In the genomic region with DNA sequence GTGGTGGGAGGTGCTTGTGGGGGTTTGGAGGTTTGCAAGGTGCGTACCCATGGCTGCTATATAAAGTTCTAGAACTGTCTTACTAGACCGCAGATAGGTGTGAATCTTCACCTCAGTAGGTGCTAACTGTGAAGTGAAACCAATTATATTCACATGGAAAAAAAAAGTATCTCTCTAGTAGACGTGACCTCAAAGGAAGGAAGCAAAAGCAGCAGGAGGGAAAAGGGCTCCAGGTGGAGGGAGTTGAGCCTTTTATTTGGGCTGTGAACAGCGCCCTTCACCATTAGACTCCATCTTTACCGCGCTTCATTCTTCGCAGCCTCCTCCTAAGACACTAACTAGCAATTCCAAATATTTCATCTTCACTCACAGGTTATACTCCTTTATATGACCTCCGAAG, we compare ENCODE assay signal across 27 cellular contexts.
DNase-seq lines count a peak whose midpoint lies in the region; ATAC-seq and TF ChIP-seq lines count a peak whose summit lies in the region.
"Had no signal": no experiment of that assay in that cellular context is flagged by ENCODE, and none has a peak within 500 bp of the region (broad histone marks: within the 10 kb centered on the region; RNA-seq: fewer than 3 reads in every experiment).

No MANE protein-coding gene starts in this region.

- H3K9me3 ChIP-seq in Caco-2 = no peaks in the 10 kb centered on the region
- H3K9me3 ChIP-seq: gastrocnemius medialis, upper lobe of right lung had no signal

- H3K4me1 ChIP-seq in Caco-2 = peaks cover 32% of the 10 kb centered on the region
- H3K4me1 ChIP-seq: upper lobe of right lung had no signal

- H3K4me3 Mint-ChIP-seq in activated CD8-positive, alpha-beta memory T cell treated with anti-CD3 and anti-CD28 coated beads, Interleukin-2, amount 10 ng/mL, durations not matched to agents 7 days and 5 days = no peak overlapping the region
- no peak overlapping the region for H3K4me3 Mint-ChIP-seq in T-helper 2 cell treated with Interferon-gamma antibody and Interleukin-4, amounts not matched to agents 5 μg/mL and 100 μg/mL, for 36 hours
- H3K4me3 Mint-ChIP-seq in central memory CD8-positive, alpha-beta T cell = peak overlapping the region; percentile 21
- H3K4me3 Mint-ChIP-seq in stimulated activated effector memory CD8-positive, alpha-beta T cell treated with anti-CD3 and anti-CD28 coated beads, Interleukin-12 subunit alpha, Interleukin-12 subunit beta, amount 100 ng/mL, for 72 hours = no peak overlapping the region
- H3K4me3 Mint-ChIP-seq in Caco-2 (ENCODE audit: unreplicated experiment) = no peak overlapping the region
- H3K4me3 Mint-ChIP-seq: activated T-cell treated with anti-CD3 and anti-CD28 coated beads, Interleukin-2, amount 50 U/mL, for 24 hours; H9 had no signal

- H3K36me3 ChIP-seq in Caco-2 (ENCODE audit: control insufficient read depth, insufficient read depth, low read length) = no peaks in the 10 kb centered on the region; the same call in 1 of the 2 replicates
- H3K36me3 ChIP-seq: brain microvascular endothelial cell, gastrocnemius medialis, upper lobe of right lung had no signal

- BruUV-seq in Caco-2 (replicated peaks; lab: Mats Ljungman, UMichigan) = no TSS peak

- H3K27me3 Mint-ChIP-seq in activated CD8-positive, alpha-beta memory T cell treated with anti-CD3 and anti-CD28 coated beads, Interleukin-2, amount 10 ng/mL, durations not matched to agents 7 days and 5 days = no peaks in the 10 kb centered on the region
- no peaks in the 10 kb centered on the region for H3K27me3 Mint-ChIP-seq in T-helper 2 cell treated with Interferon-gamma antibody and Interleukin-4, amounts not matched to agents 5 μg/mL and 100 μg/mL, for 36 hours (ENCODE audit: low read depth)
- H3K27me3 Mint-ChIP-seq in central memory CD8-positive, alpha-beta T cell = no peaks in the 10 kb centered on the region
- no peaks in the 10 kb centered on the region for H3K27me3 Mint-ChIP-seq in Caco-2 (ENCODE audit: insufficient read depth, unreplicated experiment)
- H3K27me3 Mint-ChIP-seq: activated T-cell treated with anti-CD3 and anti-CD28 coated beads, Interleukin-2, amount 50 U/mL, for 24 hours; progenitor cell of endocrine pancreas had no signal

- H3K4me3 ChIP-seq in Caco-2 (ENCODE audit: low read depth, low read length) = no peak overlapping the region
- H3K4me3 ChIP-seq: dorsolateral prefrontal cortex, gastrocnemius medialis, upper lobe of right lung had no signal

- peak; percentile 16 for ATAC-seq in activated CD8-positive, alpha-beta memory T cell treated with anti-CD3 and anti-CD28 coated beads, Interleukin-2, amount 10 ng/mL, durations not matched to agents 7 days and 5 days
- peak; percentile 80 for ATAC-seq in central memory CD8-positive, alpha-beta T cell (replicated peaks; ENCODE audit: extremely low read depth, poor library complexity, severe bottlenecking)
- ATAC-seq in stimulated activated effector memory CD8-positive, alpha-beta T cell treated with anti-CD3 and anti-CD28 coated beads, Interleukin-12 subunit alpha, Interleukin-12 subunit beta, amount 100 ng/mL, for 72 hours = peak; percentile 57
- ATAC-seq: activated CD4-positive, CD25-positive, alpha-beta regulatory T cell treated with anti-CD3 and anti-CD28 coated beads, Interleukin-2, amount 50 U/mL, for 24 hours; gastrocnemius medialis; sciatic nerve; upper lobe of right lung had no signal

- no peak for TF ChIP-seq CTCF in Caco-2 (IDR thresholded peaks at IDR 0.05; ENCODE audit: insufficient read depth in 1 of 2, low read depth in 1 of 2, low read length in 1 of 2, severe bottlenecking in 1 of 2, unreplicated experiment in 1 of 2)

- DNase-seq in activated CD8-positive, alpha-beta memory T cell treated with anti-CD3 and anti-CD28 coated beads, Interleukin-2, amount 10 ng/mL, durations not matched to agents 7 days and 5 days = no peak
- DNase-seq in activated CD8-positive, alpha-beta memory T cell treated with anti-CD3 and anti-CD28 coated beads, Interleukin-2, amount 50 U/mL, for 4 hours = no peak
- no peak for DNase-seq in T-helper 2 cell treated with Interferon-gamma antibody and Interleukin-4, amounts not matched to agents 5 μg/mL and 100 μg/mL, for 36 hours (ENCODE audit: low spot score)
- DNase-seq in central memory CD8-positive, alpha-beta T cell (ENCODE audit: low spot score in 2 of 2) = peak in 1 of 2 donors; percentile 27
- no peak for DNase-seq in stimulated activated effector memory CD8-positive, alpha-beta T cell treated with anti-CD3 and anti-CD28 coated beads, Interleukin-12 subunit alpha, Interleukin-12 subunit beta, amount 100 ng/mL, for 72 hours (ENCODE audit: low spot score in 2 of 2)
- DNase-seq in RPMI8226 (no peak), HCEC 1CT (no peak), Caco-2 (no peak)
- DNase-seq: activated CD8-positive, alpha-beta memory T cell treated with anti-CD3 and anti-CD28 coated beads for 24 hours; activated naive CD4-positive, alpha-beta T cell treated with Interleukin-2 at 50 U/mL for 16 hours; activated T-cell treated with anti-CD3 and anti-CD28 coated beads, Interleukin-2, amount 50 U/mL, for 24 hours; amniotic stem cell; brain microvascular endothelial cell; dorsolateral prefrontal cortex; gastrocnemius medialis; H9; NCI-H1105 treated with DMSO at 0.1 percent for 48 hours; NCI-H2029; NCI-H524 treated with DMSO at 0.1 percent for 48 hours; nucleus accumbens; stimulated activated CD4-positive, alpha-beta T cell treated with anti-CD3 and anti-CD28 coated beads, Interleukin-12 subunit alpha, Interleukin-12 subunit beta, amount 100 ng/mL, for 4 hours; stimulated activated CD4-positive, alpha-beta T cell treated with anti-CD3 and anti-CD28 coated beads, Interleukin-4, amount 100 ng/mL, for 24 hours; substantia nigra; upper lobe of right lung had no signal

- intact Hi-C loops in Caco-2 (cut with micrococcal nuclease; ENCODE audit: unreplicated experiment) = no loop called here

- CTCF ChIA-PET in activated CD8-positive, alpha-beta memory T cell treated with anti-CD3 and anti-CD28 coated beads, Interleukin-2, amount 10 ng/mL, durations not matched to agents 7 days and 5 days (lab: Charles Lee) = interaction anchor here (3.2 kb wide), 1 partner anchor 68 kb away, joined by 25 read pairs; no protein-coding TSS in a partner anchor
- CTCF ChIA-PET in Caco-2 (lab: Charles Lee) = no interaction called here

- peaks cover 45% of the 10 kb centered on the region for H3K4me1 Mint-ChIP-seq in activated CD8-positive, alpha-beta memory T cell treated with anti-CD3 and anti-CD28 coated beads, Interleukin-2, amount 10 ng/mL, durations not matched to agents 7 days and 5 days
- peaks cover 52% of the 10 kb centered on the region for H3K4me1 Mint-ChIP-seq in T-helper 2 cell treated with Interferon-gamma antibody and Interleukin-4, amounts not matched to agents 5 μg/mL and 100 μg/mL, for 36 hours (ENCODE audit: low read depth)
- H3K4me1 Mint-ChIP-seq in central memory CD8-positive, alpha-beta T cell = peaks cover 52% of the 10 kb centered on the region
- H3K4me1 Mint-ChIP-seq in stimulated activated effector memory CD8-positive, alpha-beta T cell treated with anti-CD3 and anti-CD28 coated beads, Interleukin-12 subunit alpha, Interleukin-12 subunit beta, amount 100 ng/mL, for 72 hours = peaks cover 56% of the 10 kb centered on the region
- peaks cover 30% of the 10 kb centered on the region for H3K4me1 Mint-ChIP-seq in Caco-2 (ENCODE audit: low read depth, unreplicated experiment)

- POLR2A ChIA-PET in Caco-2 (lab: Charles Lee) = no interaction called here

- no peaks in the 10 kb centered on the region for H3K27me3 ChIP-seq in Caco-2 (replicated peaks; ENCODE audit: control insufficient read depth, insufficient read depth, low read length)
- H3K27me3 ChIP-seq: brain microvascular endothelial cell, dorsolateral prefrontal cortex, gastrocnemius medialis, upper lobe of right lung had no signal

- peaks cover 4% of the 10 kb centered on the region for H3K9me3 Mint-ChIP-seq in activated CD8-positive, alpha-beta memory T cell treated with anti-CD3 and anti-CD28 coated beads, Interleukin-2, amount 10 ng/mL, durations not matched to agents 7 days and 5 days (ENCODE audit: low read depth)
- peaks cover 14% of the 10 kb centered on the region for H3K9me3 Mint-ChIP-seq in T-helper 2 cell treated with Interferon-gamma antibody and Interleukin-4, amounts not matched to agents 5 μg/mL and 100 μg/mL, for 36 hours
- H3K9me3 Mint-ChIP-seq in central memory CD8-positive, alpha-beta T cell = peaks cover 4% of the 10 kb centered on the region
- H3K9me3 Mint-ChIP-seq in stimulated activated effector memory CD8-positive, alpha-beta T cell treated with anti-CD3 and anti-CD28 coated beads, Interleukin-12 subunit alpha, Interleukin-12 subunit beta, amount 100 ng/mL, for 72 hours = peaks cover 3% of the 10 kb centered on the region
- no peaks in the 10 kb centered on the region for H3K9me3 Mint-ChIP-seq in Caco-2 (ENCODE audit: unreplicated experiment)

- peaks cover 16% of the 10 kb centered on the region for H3K36me3 Mint-ChIP-seq in activated CD8-positive, alpha-beta memory T cell treated with anti-CD3 and anti-CD28 coated beads, Interleukin-2, amount 10 ng/mL, durations not matched to agents 7 days and 5 days
- peaks cover 6% of the 10 kb centered on the region for H3K36me3 Mint-ChIP-seq in T-helper 2 cell treated with Interferon-gamma antibody and Interleukin-4, amounts not matched to agents 5 μg/mL and 100 μg/mL, for 36 hours (ENCODE audit: low read depth)
- H3K36me3 Mint-ChIP-seq in central memory CD8-positive, alpha-beta T cell (ENCODE audit: insufficient read depth) = peaks cover 20% of the 10 kb centered on the region
- H3K36me3 Mint-ChIP-seq in stimulated activated effector memory CD8-positive, alpha-beta T cell treated with anti-CD3 and anti-CD28 coated beads, Interleukin-12 subunit alpha, Interleukin-12 subunit beta, amount 100 ng/mL, for 72 hours = peaks cover 21% of the 10 kb centered on the region
- peaks cover 23% of the 10 kb centered on the region for H3K36me3 Mint-ChIP-seq in Caco-2 (ENCODE audit: insufficient read depth, unreplicated experiment)

- H3K27ac Mint-ChIP-seq in activated CD8-positive, alpha-beta memory T cell treated with anti-CD3 and anti-CD28 coated beads, Interleukin-2, amount 10 ng/mL, durations not matched to agents 7 days and 5 days = peak overlapping the region; percentile 83
- peak overlapping the region; percentile 89 for H3K27ac Mint-ChIP-seq in T-helper 2 cell treated with Interferon-gamma antibody and Interleukin-4, amounts not matched to agents 5 μg/mL and 100 μg/mL, for 36 hours
- peak overlapping the region; percentile 78 for H3K27ac Mint-ChIP-seq in central memory CD8-positive, alpha-beta T cell (ENCODE audit: low read depth)
- peak overlapping the region; percentile 88 for H3K27ac Mint-ChIP-seq in stimulated activated effector memory CD8-positive, alpha-beta T cell treated with anti-CD3 and anti-CD28 coated beads, Interleukin-12 subunit alpha, Interleukin-12 subunit beta, amount 100 ng/mL, for 72 hours
- no peak overlapping the region for H3K27ac Mint-ChIP-seq in Caco-2 (ENCODE audit: unreplicated experiment)
- H3K27ac Mint-ChIP-seq: H9 had no signal

Comparison
In these comparisons a context has a peak if more than half of its experiments do, and no peak if none do; other contexts are left out.
1. ATAC-seq: peak in every context shown above with its lines; median percentile 80 in central memory CD8-positive, alpha-beta T cell; 57 in stimulated activated effector memory CD8-positive, alpha-beta T cell treated with anti-CD3 and anti-CD28 coated beads, Interleukin-12 subunit alpha, Interleukin-12 subunit beta, amount 100 ng/mL, for 72 hours; 16 in activated CD8-positive, alpha-beta memory T cell treated with anti-CD3 and anti-CD28 coated beads, Interleukin-2, amount 10 ng/mL, durations not matched to agents 7 days and 5 days.